15 cellular contexts compared by ENCODE assay signal in the genomic region with DNA sequence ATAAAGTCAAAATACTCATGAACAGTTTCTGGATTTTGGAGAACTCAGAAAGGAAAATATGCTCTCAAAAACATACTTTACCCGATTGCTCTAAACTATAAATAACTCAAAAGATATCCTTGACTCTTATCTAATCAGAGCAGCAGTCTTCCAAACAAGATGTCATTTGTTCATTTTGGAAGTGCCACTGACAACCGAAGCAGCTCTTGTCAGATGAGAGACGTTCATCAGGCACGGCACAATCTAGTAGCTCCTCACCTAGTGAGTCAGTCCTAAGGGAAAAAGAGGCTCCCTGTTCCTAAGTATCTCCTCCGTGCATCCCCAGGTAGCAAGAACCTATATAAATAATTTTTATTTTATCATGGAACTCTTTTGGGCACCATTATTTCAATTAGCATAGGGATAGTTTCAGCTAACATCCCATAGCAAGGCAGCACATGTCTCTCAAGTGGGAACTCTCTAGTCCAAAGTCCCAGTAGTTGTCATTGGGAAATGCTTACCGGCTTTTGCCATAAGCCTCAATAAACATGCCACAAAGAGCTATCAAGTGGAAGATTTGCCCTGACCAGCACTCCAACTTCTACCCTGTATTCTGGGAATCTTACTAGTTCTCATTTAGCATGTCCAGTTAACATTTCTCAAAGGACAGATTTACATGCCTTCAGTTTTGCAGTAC. TPM values are rescaled to one million over a fixed set of nuclear protein-coding genes. Genes with fewer than 3 reads are reported as not detected.
DNase-seq lines count a peak whose midpoint lies in the region; ATAC-seq, FAIRE-seq and TF ChIP-seq lines count a peak whose summit lies in the region.
"Had no signal": no experiment of that assay in that cellular context is flagged by ENCODE, and none has a peak within 500 bp of the region (broad histone marks: within the 10 kb centered on the region; RNA-seq: fewer than 3 reads in every experiment).

No MANE protein-coding gene starts in this region.

- ATAC-seq in HepG2 (peak; percentile 63), HG03095 (IDR thresholded peaks at IDR 0.05; ENCODE audit: unreplicated experiment) (no peak)
- ATAC-seq: GM12878 had no signal

- peak overlapping the region; percentile 5 for H2AFZ ChIP-seq in HepG2 (ENCODE audit: low read length)

- H3K9me3 ChIP-seq in cardiac muscle cell (ENCODE audit: low read depth) = no peaks in the 10 kb centered on the region
- no peaks in the 10 kb centered on the region for H3K9me3 ChIP-seq in left ventricle myocardium inferior (replicated peaks)
- no peaks in the 10 kb centered on the region for H3K9me3 ChIP-seq in ascending aorta
- peaks cover 6% of the 10 kb centered on the region for H3K9me3 ChIP-seq in HepG2 (ENCODE audit: low read length)

- no peaks in the 10 kb centered on the region for H3K79me2 ChIP-seq in HepG2 (ENCODE audit: insufficient read depth, low read length)

- H3K27ac ChIP-seq in cardiac muscle cell (peak overlapping the region; percentile 85), left ventricle myocardium inferior (replicated peaks) (no peak overlapping the region), ascending aorta (peak overlapping the region; percentile 39 to 43), HepG2 (ENCODE audit: extremely low read length, insufficient read depth, low read length) (no peak overlapping the region)
- H3K27ac ChIP-seq: 22Rv1, BLaER1 had no signal

- H3K27me3 ChIP-seq in cardiac muscle cell (no peaks in the 10 kb centered on the region), left ventricle myocardium inferior (ENCODE audit: low read depth) (no peaks in the 10 kb centered on the region), ascending aorta (no peaks in the 10 kb centered on the region), HepG2 (ENCODE audit: control insufficient read depth in 1 of 2, insufficient read depth in 2 of 2, low read length in 2 of 2) (no peaks in the 10 kb centered on the region)
- H3K27me3 ChIP-seq: BLaER1 had no signal

- no peak overlapping the region for H3K9ac ChIP-seq in HepG2 (ENCODE audit: insufficient read depth, low read depth, low read length)
- H3K9ac ChIP-seq: BLaER1 had no signal

- no peak overlapping the region for H3K4me3 ChIP-seq in cardiac muscle cell
- H3K4me3 ChIP-seq in left ventricle myocardium inferior = no peak overlapping the region
- H3K4me3 ChIP-seq in ascending aorta = no peak overlapping the region
- H3K4me3 ChIP-seq in HepG2 (replicated peaks in 1 of 3; ENCODE audit: insufficient read depth in 1 of 3, low read depth in 2 of 3, low read length in 3 of 3) = no peak overlapping the region
- H3K4me3 ChIP-seq: BLaER1, GM12878 had no signal

- FAIRE-seq in HepG2 (lab: Jason Lieb, UNC) = no peak
- FAIRE-seq: GM12878 had no signal

- TF ChIP-seq CTCF in cardiac muscle cell (IDR thresholded peaks at IDR 0.05; ENCODE audit: low read depth, low read length) (no peak), left ventricle myocardium inferior (IDR thresholded peaks at IDR 0.05; ENCODE audit: borderline replicate concordance) (no peak), ascending aorta (IDR thresholded peaks at IDR 0.05) (no peak), HepG2 (CRISPR knock-in tag; IDR thresholded peaks at IDR 0.05) (no peak)

- no peaks in the 10 kb centered on the region for H4K20me1 ChIP-seq in HepG2 (ENCODE audit: insufficient read depth, low read length)
- H4K20me1 ChIP-seq: BLaER1 had no signal

- CTCF ChIA-PET in HepG2 (lab: Yijun Ruan, JAX; ENCODE audit: low intra/inter-chr PET ratio, low total read pairs) = no interaction called here

- TF ChIP-seq POLR2A in HepG2 (IDR thresholded peaks at IDR 0.05; ENCODE audit: insufficient read depth in 1 of 2, low read depth in 2 of 2, low read length in 2 of 2) = no peak

- H3K36me3 ChIP-seq in cardiac muscle cell (no peaks in the 10 kb centered on the region), left ventricle myocardium inferior (no peaks in the 10 kb centered on the region), ascending aorta (no peaks in the 10 kb centered on the region), HepG2 (replicated peaks in 1 of 2; ENCODE audit: control insufficient read depth in 1 of 2, insufficient read depth in 2 of 2, low read length in 2 of 2) (no peaks in the 10 kb centered on the region)
- H3K36me3 ChIP-seq: BLaER1 had no signal

- TF ChIP-seq EP300 in HepG2 (IDR thresholded peaks at IDR 0.05; ENCODE audit: low read depth in 2 of 2, low read length in 2 of 2) = no peak
- TF ChIP-seq EP300 in HepG2 (CRISPR knock-in tag; IDR thresholded peaks at IDR 0.05; ENCODE audit: borderline replicate concordance) = no peak

- POLR2A ChIA-PET in HepG2 (lab: Yijun Ruan, JAX) = interaction anchor here (1.3 kb wide), 1 partner anchor 14 kb away, joined by 10 read pairs; a partner anchor contains a TSS

- DNase-seq in cardiac muscle cell (ENCODE audit: low read depth in 1 of 2, low spot score in 1 of 2) = no peak
- no peak for DNase-seq in left ventricle myocardium inferior
- DNase-seq in ascending aorta (ENCODE audit: low spot score in 2 of 2) = no peak
- peak; percentile 26 for DNase-seq in HepG2 (ENCODE audit: low spot score)
- no peak for DNase-seq in HuH-7.5 (ENCODE audit: low spot score)
- DNase-seq in NCI-H1105 treated with DMSO at 0.1 percent for 48 hours (lab: John Stamatoyannopoulos, UW) = no peak
- no peak for DNase-seq in germinal center (ENCODE audit: low spot score)
- DNase-seq: CD8-positive, alpha-beta memory T cell; GOT3; H9; KBM-7 had no signal

- in situ Hi-C loops in HepG2 (cut with HindIII; ENCODE audit: extremely low pct_ligation_motif_present, low pct_unique_long_range_greater_than_20kb) = no loop called here

- TF ChIP-seq RAD21 in HepG2 (CRISPR knock-in tag; IDR thresholded peaks at IDR 0.05) = no peak

- 25% methylated on average over 6 of the region's 6 CpGs for WGBS in HepG2 (ENCODE audit: low lambda C conversion rate)

- peak overlapping the region; percentile 39 for H3K4me2 ChIP-seq in HepG2 (ENCODE audit: low read depth, low read length)
- H3K4me2 ChIP-seq: BLaER1 had no signal

- no TSS peak for BruUV-seq in HepG2 (replicated peaks; lab: Mats Ljungman, UMichigan)

- intact Hi-C loops in left ventricle myocardium inferior (cut with micrococcal nuclease) = no loop called here
- intact Hi-C loops in ascending aorta (cut with DNase I) = no loop called here
- intact Hi-C loops in HepG2 (cut with micrococcal nuclease; ENCODE audit: unreplicated experiment) = no loop called here

- H3K4me1 ChIP-seq in cardiac muscle cell (ENCODE audit: low read depth) (peaks cover 19% of the 10 kb centered on the region), left ventricle myocardium inferior (peaks cover 10% of the 10 kb centered on the region), ascending aorta (peaks cover 0 to 7% of the 10 kb centered on the region in 2 donors), HepG2 (ENCODE audit: insufficient read depth, low read length) (peaks cover 12% of the 10 kb centered on the region)
- H3K4me1 ChIP-seq: BLaER1 had no signal

RNA-seq across cellular contexts. Expression of a gene that starts 14.1 kb away (rescaled TPM):
- total RNA-seq in cardiac muscle cell (68.1 and 87.4 TPM in 2 replicates), left ventricle myocardium inferior (35.8 TPM), ascending aorta (27.0 TPM), HepG2 (2016; rRNA removed; fragmentation: Illumina TruSeq; extraction: Trizol) (58.6 and 73.7 TPM in 2 replicates)
- polyA plus RNA-seq in cardiac muscle cell (77.8 and 86.3 TPM in 2 replicates), HepG2 (2011; rRNA removed) (19.1 and 25.9 TPM in 2 replicates)
- 9.5 and 9.6 TPM in 2 replicates for total RNA-seq in HepG2 (2016; cell fraction: cytosol; rRNA removed; fragmentation: Illumina TruSeq; extraction: Trizol; ENCODE audit: low read depth)
- 64.2 and 75.9 TPM in 2 replicates for total RNA-seq in HepG2 (2016; cell fraction: insoluble cytoplasmic fraction; rRNA removed; fragmentation: Illumina TruSeq; extraction: Trizol)
- total RNA-seq in HepG2 (2016; cell fraction: membrane; rRNA removed; fragmentation: Illumina TruSeq; extraction: Trizol) = 34.4 and 35.4 TPM in 2 replicates
- 45.8 and 48.3 TPM in 2 replicates for total RNA-seq in HepG2 (2016; cell fraction: nucleus; rRNA removed; fragmentation: Illumina TruSeq; extraction: Trizol)
- polyA plus RNA-seq in HepG2 (2011; cell fraction: cytosol; rRNA removed) = 13.1 and 17.8 TPM in 2 replicates
- 18.4 and 19.9 TPM in 2 replicates for polyA plus RNA-seq in HepG2 (2011; cell fraction: nucleus; rRNA removed)
- 35.8 and 39.5 TPM in 2 replicates for polyA plus RNA-seq in HepG2 (2012)
- polyA plus RNA-seq in HepG2 (2016; cell fraction: cytosol; fragmentation: Illumina TruSeq; extraction: Trizol; ENCODE audit: low read depth) = 4.8 and 5.7 TPM in 2 replicates
- polyA plus RNA-seq in HepG2 (2016; cell fraction: insoluble cytoplasmic fraction; fragmentation: Illumina TruSeq; extraction: Trizol; ENCODE audit: low read depth) = 71.3 and 74.5 TPM in 2 replicates
- 18.7 and 19.8 TPM in 2 replicates for polyA plus RNA-seq in HepG2 (2016; cell fraction: membrane; fragmentation: Illumina TruSeq; extraction: Trizol; ENCODE audit: low read depth)
- 48.5 and 51.5 TPM in 2 replicates for polyA plus RNA-seq in HepG2 (2016; cell fraction: nucleus; fragmentation: Illumina TruSeq; extraction: Trizol; ENCODE audit: insufficient read depth, low read depth)
- 20.6 and 24.3 TPM in 2 replicates for polyA minus RNA-seq in HepG2 (2011; rRNA and poly(A)+ RNA removed; ENCODE audit: low replicate concordance)
- polyA minus RNA-seq in HepG2 (2011; cell fraction: cytosol; rRNA and poly(A)+ RNA removed) = 28.8 and 36.3 TPM in 2 replicates
- 75.8 and 103 TPM in 2 replicates for polyA minus RNA-seq in HepG2 (2011; cell fraction: nucleus; rRNA and poly(A)+ RNA removed)

RNA-seq across cellular contexts. Expression of a gene that starts 45.3 kb away (rescaled TPM):
- total RNA-seq in cardiac muscle cell (32.0 and 52.0 TPM in 2 replicates), left ventricle myocardium inferior (35.6 TPM), ascending aorta (3.1 TPM), HepG2 (2016; rRNA removed; fragmentation: Illumina TruSeq; extraction: Trizol) (11.6 and 13.6 TPM in 2 replicates)
- polyA plus RNA-seq in cardiac muscle cell (66.1 and 84.8 TPM in 2 replicates), HepG2 (2011; rRNA removed) (8.0 and 9.9 TPM in 2 replicates)
- total RNA-seq in HepG2 (2016; cell fraction: cytosol; rRNA removed; fragmentation: Illumina TruSeq; extraction: Trizol; ENCODE audit: low read depth) = 3.6 and 3.8 TPM in 2 replicates
- total RNA-seq in HepG2 (2016; cell fraction: insoluble cytoplasmic fraction; rRNA removed; fragmentation: Illumina TruSeq; extraction: Trizol) = 14.0 and 14.6 TPM in 2 replicates
- total RNA-seq in HepG2 (2016; cell fraction: membrane; rRNA removed; fragmentation: Illumina TruSeq; extraction: Trizol) = 7.1 and 8.0 TPM in 2 replicates
- total RNA-seq in HepG2 (2016; cell fraction: nucleus; rRNA removed; fragmentation: Illumina TruSeq; extraction: Trizol) = 13.6 and 17.6 TPM in 2 replicates
- 2.4 and 3.5 TPM in 2 replicates for polyA plus RNA-seq in HepG2 (2011; cell fraction: cytosol; rRNA removed)
- polyA plus RNA-seq in HepG2 (2011; cell fraction: nucleus; rRNA removed) = 16.4 and 28.8 TPM in 2 replicates
- polyA plus RNA-seq in HepG2 (2012) = 11.8 and 14.4 TPM in 2 replicates
- polyA plus RNA-seq in HepG2 (2016; cell fraction: cytosol; fragmentation: Illumina TruSeq; extraction: Trizol; ENCODE audit: low read depth) = 3.5 and 4.3 TPM in 2 replicates
- 16.5 and 20.1 TPM in 2 replicates for polyA plus RNA-seq in HepG2 (2016; cell fraction: insoluble cytoplasmic fraction; fragmentation: Illumina TruSeq; extraction: Trizol; ENCODE audit: low read depth)
- polyA plus RNA-seq in HepG2 (2016; cell fraction: membrane; fragmentation: Illumina TruSeq; extraction: Trizol; ENCODE audit: low read depth) = 5.3 and 7.0 TPM in 2 replicates
- polyA plus RNA-seq in HepG2 (2016; cell fraction: nucleus; fragmentation: Illumina TruSeq; extraction: Trizol; ENCODE audit: insufficient read depth, low read depth) = 25.1 and 29.0 TPM in 2 replicates
- polyA minus RNA-seq in HepG2 (2011; rRNA and poly(A)+ RNA removed; ENCODE audit: low replicate concordance) = 3.7 and 4.5 TPM in 2 replicates
- polyA minus RNA-seq in HepG2 (2011; cell fraction: cytosol; rRNA and poly(A)+ RNA removed) = 2.7 and 3.5 TPM in 2 replicates
- polyA minus RNA-seq in HepG2 (2011; cell fraction: nucleus; rRNA and poly(A)+ RNA removed) = 9.5 and 14.3 TPM in 2 replicates

Comparison
In these comparisons a context has a peak if more than half of its experiments do, and no peak if none do; other contexts are left out.
1. H3K27ac ChIP-seq: peak in cardiac muscle cell (single experiment) and ascending aorta (2 of 2); none in left ventricle myocardium inferior (single experiment) and HepG2 (single experiment).